Comparison of ENCODE assay signal across 10 cellular contexts in genomic region chr20:49510562-49511117, GRCh38. TPM values are rescaled to one million over a fixed set of nuclear protein-coding genes. Genes with fewer than 3 reads are reported as not detected.
DNase-seq lines count a peak whose midpoint lies in the region; ATAC-seq, FAIRE-seq and TF ChIP-seq lines count a peak whose summit lies in the region.
"Had no signal": no experiment of that assay in that cellular context is flagged by ENCODE, and none has a peak within 500 bp of the region (broad histone marks: within the 10 kb centered on the region; RNA-seq: fewer than 3 reads in every experiment).

No MANE protein-coding gene starts in this region.

- TF ChIP-seq POLR2A in GM12891 (IDR thresholded peaks at IDR 0.05; ENCODE audit: low read depth, low read length): no peak

- peaks cover 22% of the 10 kb centered on the region for H3K27me3 ChIP-seq in ACC112 (ENCODE audit: insufficient read depth, low read length)
- H3K27me3 ChIP-seq: BLaER1 treated with 17β-estradiol and CSF1 and Interleukin-3, amounts not matched to agents 10 nM and 100 nM had no signal

- CTCF ChIA-PET in activated CD8-positive, alpha-beta memory T cell treated with anti-CD3 and anti-CD28 coated beads, Interleukin-2, amount 10 ng/mL, durations not matched to agents 7 days and 5 days (lab: Charles Lee): interaction anchor here (1.0 to 1.2 kb wide), 2 partner anchors 22 to 177 kb away, joined by 3 to 4 read pairs; no protein-coding TSS in a partner anchor

- no peaks in the 10 kb centered on the region for H3K36me3 Mint-ChIP-seq in activated CD8-positive, alpha-beta memory T cell treated with anti-CD3 and anti-CD28 coated beads, Interleukin-2, amount 10 ng/mL, durations not matched to agents 7 days and 5 days

- H3K27me3 Mint-ChIP-seq in activated CD8-positive, alpha-beta memory T cell treated with anti-CD3 and anti-CD28 coated beads, Interleukin-2, amount 10 ng/mL, durations not matched to agents 7 days and 5 days: peaks cover 40% of the 10 kb centered on the region

- H3K4me1 ChIP-seq in ACC112 (ENCODE audit: control insufficient read depth, insufficient read depth, low read length, unreplicated experiment): peaks cover 9% of the 10 kb centered on the region

- peak overlapping the region; percentile 24 for H2AFZ ChIP-seq in ACC112 (ENCODE audit: low read length, unreplicated experiment)

- ATAC-seq in activated CD8-positive, alpha-beta memory T cell treated with anti-CD3 and anti-CD28 coated beads, Interleukin-2, amount 10 ng/mL, durations not matched to agents 7 days and 5 days: no peak

- DNase-seq in NCI-H226 (peak; percentile 89), fibroblast of gingiva (ENCODE audit: low read depth) (peak; percentile 97), non-pigmented ciliary epithelial cell (ENCODE audit: low read depth) (peak; percentile 72), NCI-H2029 (lab: John Stamatoyannopoulos, UW) (no peak), GM12891 (ENCODE audit: insufficient read length, low spot score) (no peak)
- DNase-seq in effector CD8-positive, alpha-beta T cell (lab: John Stamatoyannopoulos, UW): no peak
- no peak for DNase-seq in activated CD8-positive, alpha-beta memory T cell treated with anti-CD3 and anti-CD28 coated beads, Interleukin-2, amount 10 ng/mL, durations not matched to agents 7 days and 5 days
- DNase-seq: NCI-H2081 treated with DMSO at 0.1 percent for 48 hours had no signal

- H3K4me1 Mint-ChIP-seq in activated CD8-positive, alpha-beta memory T cell treated with anti-CD3 and anti-CD28 coated beads, Interleukin-2, amount 10 ng/mL, durations not matched to agents 7 days and 5 days: peaks cover 7% of the 10 kb centered on the region

- H3K9me3 Mint-ChIP-seq in activated CD8-positive, alpha-beta memory T cell treated with anti-CD3 and anti-CD28 coated beads, Interleukin-2, amount 10 ng/mL, durations not matched to agents 7 days and 5 days (ENCODE audit: low read depth): no peaks in the 10 kb centered on the region

- H3K36me3 ChIP-seq in ACC112 (ENCODE audit: insufficient read depth, low read length): no peaks in the 10 kb centered on the region
- H3K36me3 ChIP-seq: BLaER1 treated with 17β-estradiol and CSF1 and Interleukin-3, amounts not matched to agents 10 nM and 100 nM had no signal

- H3K27ac Mint-ChIP-seq in activated CD8-positive, alpha-beta memory T cell treated with anti-CD3 and anti-CD28 coated beads, Interleukin-2, amount 10 ng/mL, durations not matched to agents 7 days and 5 days: no peak overlapping the region

- no peak overlapping the region for H3K4me3 Mint-ChIP-seq in activated CD8-positive, alpha-beta memory T cell treated with anti-CD3 and anti-CD28 coated beads, Interleukin-2, amount 10 ng/mL, durations not matched to agents 7 days and 5 days

- FAIRE-seq in GM12891 (lab: Jason Lieb, UNC): no peak

- 0 out of 2 replicates have a peak overlapping the region, but pooled peaks have one; percentile 14 for H3K27ac ChIP-seq in ACC112 (ENCODE audit: low read depth, low read length)
- H3K27ac ChIP-seq: BLaER1 treated with 17β-estradiol and CSF1 and Interleukin-3, amounts not matched to agents 10 nM and 100 nM had no signal

- no peaks in the 10 kb centered on the region for H3K79me2 ChIP-seq in ACC112 (ENCODE audit: control insufficient read depth, insufficient read depth, low read length, unreplicated experiment)

- H3K4me3 ChIP-seq in ACC112 (ENCODE audit: low read depth, low read length): peak overlapping the region; percentile 36
- H3K4me3 ChIP-seq: BLaER1 treated with 17β-estradiol and CSF1 and Interleukin-3, amounts not matched to agents 10 nM and 100 nM had no signal

TF ChIP-seq in GM12891, 5 proteins besides CTCF, POLR2A, EP300 and RAD21:
- TF ChIP-seq POU2F2 (IDR thresholded peaks at IDR 0.05; ENCODE audit: low read depth, low read length): no peak
- no peak for TF ChIP-seq SPI1 (IDR thresholded peaks at IDR 0.05; ENCODE audit: low read depth, low read length)
- TF ChIP-seq TAF1 (IDR thresholded peaks at IDR 0.05; ENCODE audit: low read depth, low read length): no peak
- no peak for TF ChIP-seq PAX5 (IDR thresholded peaks at IDR 0.05; ENCODE audit: insufficient read depth, low read length, severe bottlenecking)
- TF ChIP-seq POLR2AphosphoS5 (IDR thresholded peaks at IDR 0.05; ENCODE audit: low read depth, low read length): no peak

RNA-seq across cellular contexts. Expression of gene KCNB1, which starts 28.2 kb away (rescaled TPM):
- under 1 TPM in 1 of 2 experiments, not detected in 1; 0.05 TPM for total RNA-seq in activated CD8-positive, alpha-beta memory T cell treated with anti-CD3 and anti-CD28 coated beads, Interleukin-2, amount 10 ng/mL, durations not matched to agents 7 days and 5 days
- polyA plus RNA-seq in GM12891 (2012; ENCODE audit: low read depth, missing spikeins): 0.03 TPM

RNA-seq across cellular contexts. Expression of gene PTGIS, which starts 57.3 kb away (rescaled TPM):
- total RNA-seq in activated CD8-positive, alpha-beta memory T cell treated with anti-CD3 and anti-CD28 coated beads, Interleukin-2, amount 10 ng/mL, durations not matched to agents 7 days and 5 days: 10 to 100 TPM in 1 of 2 experiments, 1 to 10 TPM in 1; 3.8 to 15.1 TPM
- polyA plus RNA-seq in GM12891 (2012; ENCODE audit: low read depth, missing spikeins): not detected

Comparison
In these comparisons a context has a peak if more than half of its experiments do, and no peak if none do; other contexts are left out.
1. DNase-seq: peak in NCI-H226 (single experiment), fibroblast of gingiva (single experiment) and non-pigmented ciliary epithelial cell (single experiment); none in NCI-H2029 (single experiment), effector CD8-positive, alpha-beta T cell (single experiment), activated CD8-positive, alpha-beta memory T cell treated with anti-CD3 and anti-CD28 coated beads, Interleukin-2, amount 10 ng/mL, durations not matched to agents 7 days and 5 days (single experiment) and GM12891 (single experiment).